Comparison of ENCODE assay signal across 9 cellular contexts in genomic region chr12:128969480-128970055, GRCh38.
DNase-seq lines count a peak whose midpoint lies in the region; ATAC-seq and TF ChIP-seq lines count a peak whose summit lies in the region.
"Had no signal": no experiment of that assay in that cellular context is flagged by ENCODE, and none has a peak within 500 bp of the region (broad histone marks: within the 10 kb centered on the region; RNA-seq: fewer than 3 reads in every experiment).

No MANE protein-coding gene starts in this region.

- H3K4me1 ChIP-seq in Caco-2 (no peaks in the 10 kb centered on the region), mucosa of descending colon (ENCODE audit: low read depth) (no peaks in the 10 kb centered on the region)

- no peaks in the 10 kb centered on the region for H3K9me3 ChIP-seq in Caco-2
- no peaks in the 10 kb centered on the region for H3K9me3 ChIP-seq in mucosa of descending colon
- H3K9me3 ChIP-seq: thoracic aorta had no signal

- BruUV-seq in Caco-2 (replicated peaks; lab: Mats Ljungman, UMichigan) = no TSS peak

- H3K4me3 ChIP-seq in Caco-2 (ENCODE audit: low read depth, low read length) (no peak overlapping the region), astrocyte of the spinal cord (ENCODE audit: low read depth, low read length) (no peak overlapping the region), mucosa of descending colon (no peak overlapping the region)
- H3K4me3 ChIP-seq: thoracic aorta had no signal

- no peaks in the 10 kb centered on the region for H3K36me3 Mint-ChIP-seq in Caco-2 (ENCODE audit: insufficient read depth, unreplicated experiment)

- DNase-seq in Caco-2 (peak; percentile 49 to 55), NCI-H2196 (lab: John Stamatoyannopoulos, UW; ENCODE audit: unreplicated experiment) (peak; percentile 92), astrocyte of the spinal cord (ENCODE audit: low read depth, low spot score) (no peak), mucosa of descending colon (peak in 1 of 3 donors; percentile 14), GM03348 (ENCODE audit: low spot score) (no peak)
- DNase-seq in stimulated activated CD4-positive, alpha-beta T cell treated with anti-CD3 and anti-CD28 coated beads, Interleukin-12 subunit alpha, Interleukin-12 subunit beta, amount 100 ng/mL, for 4 hours = no peak

- no peaks in the 10 kb centered on the region for H3K27me3 ChIP-seq in Caco-2 (replicated peaks; ENCODE audit: control insufficient read depth, insufficient read depth, low read length)

- intact Hi-C loops in Caco-2 (cut with micrococcal nuclease; ENCODE audit: unreplicated experiment) = loop anchor here (1.0 kb wide), 1 partner anchor 942 kb away; no protein-coding TSS in a partner anchor
- intact Hi-C loops in mucosa of descending colon (cut with DNase I, micrococcal nuclease) = no loop called here

- H3K9me3 Mint-ChIP-seq in Caco-2 (ENCODE audit: unreplicated experiment) = no peaks in the 10 kb centered on the region

- TF ChIP-seq CTCF in Caco-2 (IDR thresholded peaks at IDR 0.05; ENCODE audit: insufficient read depth in 1 of 2, low read depth in 1 of 2, low read length in 1 of 2, severe bottlenecking in 1 of 2, unreplicated experiment in 1 of 2) (peak; percentile 60 to 62), astrocyte of the spinal cord (IDR thresholded peaks at IDR 0.05; ENCODE audit: low read depth, low read length) (peak; percentile 22), mucosa of descending colon (IDR thresholded peaks at IDR 0.05) (no peak)

- no peak overlapping the region for H3K27ac Mint-ChIP-seq in Caco-2 (ENCODE audit: unreplicated experiment)

- peaks cover 18% of the 10 kb centered on the region for H3K27me3 Mint-ChIP-seq in Caco-2 (ENCODE audit: insufficient read depth, unreplicated experiment)

- ATAC-seq in GM18868 (IDR thresholded peaks at IDR 0.05; ENCODE audit: unreplicated experiment) = peak; percentile 89
- peak; percentile 93 for ATAC-seq in HG03103 (IDR thresholded peaks at IDR 0.05; ENCODE audit: low read depth, unreplicated experiment)
- ATAC-seq in mucosa of descending colon = peak; percentile 66

- H3K4me3 Mint-ChIP-seq in Caco-2 (ENCODE audit: unreplicated experiment) = no peak overlapping the region

- in situ Hi-C loops in astrocyte of the spinal cord (cut with HindIII; ENCODE audit: low sequenced_read_pairs) = no loop called here

- CTCF ChIA-PET in Caco-2 (lab: Charles Lee) = interaction anchor here (1.0 to 2.3 kb wide), 2 partner anchors 942 to 1044 kb away, joined by 3 to 5 read pairs; no protein-coding TSS in a partner anchor

- POLR2A ChIA-PET in Caco-2 (lab: Charles Lee) = interaction anchor here (0.6 kb wide), 1 partner anchor 14 kb away, joined by 3 read pairs; no protein-coding TSS in a partner anchor

- no peaks in the 10 kb centered on the region for H3K4me1 Mint-ChIP-seq in Caco-2 (ENCODE audit: low read depth, unreplicated experiment)

- H3K36me3 ChIP-seq in Caco-2 (ENCODE audit: control insufficient read depth, insufficient read depth, low read length) (no peaks in the 10 kb centered on the region), mucosa of descending colon (ENCODE audit: low read depth) (no peaks in the 10 kb centered on the region)
- H3K36me3 ChIP-seq: thoracic aorta had no signal

Comparison
In these comparisons a context has a peak if more than half of its experiments do, and no peak if none do; other contexts are left out.
1. DNase-seq: peak in Caco-2 (2 of 2) and NCI-H2196 (single experiment); none in astrocyte of the spinal cord (single experiment), GM03348 (single experiment) and stimulated activated CD4-positive, alpha-beta T cell treated with anti-CD3 and anti-CD28 coated beads, Interleukin-12 subunit alpha, Interleukin-12 subunit beta, amount 100 ng/mL, for 4 hours (single experiment).
2. Peak in every context shown above with its lines, with median percentiles within 50 percentile points of each other: ATAC-seq.